In genomic region chr11:9462172-9462799, GRCh38 we compare ENCODE assay signal across 8 cellular contexts. TPM values are rescaled to one million over a fixed set of nuclear protein-coding genes. Genes with fewer than 3 reads are reported as not detected.
DNase-seq lines count a peak whose midpoint lies in the region; ATAC-seq, FAIRE-seq and TF ChIP-seq lines count a peak whose summit lies in the region.

No MANE protein-coding gene starts in this region.

- H3K36me3 ChIP-seq in GM12878 (ENCODE audit: control insufficient read depth in 2 of 2, insufficient read depth in 2 of 2, low read length in 1 of 2) (no peaks in the 10 kb centered on the region), right lobe of liver (no peaks in the 10 kb centered on the region), upper lobe of right lung (no peaks in the 10 kb centered on the region)

- in situ Hi-C loops in GM12878 (cut with MboI): no loop called here

- BruUV-seq in GM12878 (replicated peaks; lab: Mats Ljungman, UMichigan): no TSS peak

- CTCF ChIA-PET in GM12878 (lab: Yijun Ruan, JAX): interaction anchor here (0.6 to 4.2 kb wide), 4 partner anchors 21 to 548 kb away, joined by 3 to 35 read pairs (median 4); no protein-coding TSS in a partner anchor

- H3K79me2 ChIP-seq in GM12878 (ENCODE audit: control insufficient read depth, insufficient read depth, low read length): peaks cover 51% of the 10 kb centered on the region

- H3K9me3 ChIP-seq in GM12878 (replicated peaks; ENCODE audit: control insufficient read depth, insufficient read depth, low read length): no peaks in the 10 kb centered on the region
- no peaks in the 10 kb centered on the region for H3K9me3 ChIP-seq in right lobe of liver
- no peaks in the 10 kb centered on the region for H3K9me3 ChIP-seq in upper lobe of right lung

- RAD21 ChIA-PET in GM12878 (lab: Charles Lee; ENCODE audit: unreplicated experiment): interaction anchor here (0.6 to 3.7 kb wide), 6 partner anchors 13 to 499 kb away, joined by 3 to 20 read pairs (median 4); partner anchors contain the start of gene IPO7

- H3K4me3 ChIP-seq in GM12878 (peak overlapping the region; percentile 64), right lobe of liver (peak overlapping the region; percentile 75 to 78 (median 77)), upper lobe of right lung (peak overlapping the region; percentile 74)

- H3K27ac ChIP-seq in GM12878 (ENCODE audit: control insufficient read depth, insufficient read depth): peak overlapping the region; percentile 97
- H3K27ac ChIP-seq in right lobe of liver: peak overlapping the region; percentile 97 to 99 (median 99)
- peak overlapping the region; percentile 98 for H3K27ac ChIP-seq in upper lobe of right lung

- no peak for TF ChIP-seq RAD21 in GM12878 (IDR thresholded peaks at IDR 0.05; ENCODE audit: insufficient read depth, low read depth, low read length)

- H3K27me3 ChIP-seq in GM12878 (replicated peaks in 1 of 2; ENCODE audit: control insufficient read depth in 2 of 2, insufficient read depth in 2 of 2, low read length in 1 of 2): no peaks in the 10 kb centered on the region
- H3K27me3 ChIP-seq in right lobe of liver: no peaks in the 10 kb centered on the region
- H3K27me3 ChIP-seq in upper lobe of right lung: no peaks in the 10 kb centered on the region

- ATAC-seq in Right ventricle myocardium inferior (no peak), left cardiac atrium (no peak), GM12878 (no peak), right lobe of liver (no peak), upper lobe of right lung (no peak), HG03039 (IDR thresholded peaks at IDR 0.05; ENCODE audit: unreplicated experiment) (no peak)

- WGBS in GM12878 (ENCODE audit: insufficient coverage, insufficient replicate concordance, low lambda C conversion rate, missing lambda C conversion rate): 1% methylated on average over 16 of the region's 16 CpGs
- 75% methylated on average over 16 of the region's 16 CpGs for WGBS in right lobe of liver (ENCODE audit: insufficient coverage, low coverage, low lambda C conversion rate, missing lambda C conversion rate)

- TF ChIP-seq POLR2A in GM12878 (IDR thresholded peaks at IDR 0.05; ENCODE audit: low read depth, low read length) (no peak), right lobe of liver (IDR thresholded peaks at IDR 0.05) (no peak)

- no peak for TF ChIP-seq EP300 in GM12878 (IDR thresholded peaks at IDR 0.05; ENCODE audit: borderline replicate concordance in 1 of 2, control insufficient read depth in 1 of 2, low read depth in 2 of 2, low read length in 2 of 2)

- TF ChIP-seq CTCF in GM12878 (IDR thresholded peaks at IDR 0.05 in 2 of 3, conservative IDR thresholded peaks at IDR 0.05 in 1 of 3; ENCODE audit: control insufficient read depth in 2 of 3, extremely low read depth in 1 of 3, insufficient read depth in 1 of 3, low read depth in 3 of 3, low read length in 3 of 3) (no peak), right lobe of liver (IDR thresholded peaks at IDR 0.05) (no peak), upper lobe of right lung (IDR thresholded peaks at IDR 0.05) (no peak)

- peak; percentile 56 for DNase-seq in Right ventricle myocardium inferior (ENCODE audit: missing footprints)
- no peak for DNase-seq in left cardiac atrium
- DNase-seq in GM12878 (ENCODE audit: low read depth, low spot score): no peak
- peak in 1 of 3 donors; percentile 33 for DNase-seq in right lobe of liver
- peak; percentile 33 for DNase-seq in upper lobe of right lung
- no peak for DNase-seq in middle frontal gyrus (ENCODE audit: extremely low spot score, low spot score)
- no peak for DNase-seq in amygdala (lab: John Stamatoyannopoulos, UW)

- H2AFZ ChIP-seq in GM12878 (ENCODE audit: control insufficient read depth, low read depth, low read length): no peak overlapping the region

- H3K4me1 ChIP-seq in GM12878 (ENCODE audit: control insufficient read depth, insufficient read depth, low read length) (peaks cover 7% of the 10 kb centered on the region), right lobe of liver (peaks cover 0 to 16% (median 7%) of the 10 kb centered on the region in 4 donors), upper lobe of right lung (peaks cover 14% of the 10 kb centered on the region)

- no peak for FAIRE-seq in GM12878 (lab: Jason Lieb, UNC)

- H3K4me2 ChIP-seq in GM12878 (ENCODE audit: control insufficient read depth, insufficient read depth): peak overlapping the region; percentile 83

- POLR2A ChIA-PET in GM12878 (lab: Charles Lee): interaction anchor here (1.0 kb wide), 1 partner anchor 115 kb away, joined by 3 read pairs; no protein-coding TSS in a partner anchor

- H3K9ac ChIP-seq in GM12878 (ENCODE audit: control insufficient read depth, insufficient read depth, low read length): peak overlapping the region; percentile 99

- intact Hi-C loops in Right ventricle myocardium inferior (cut with DNase I) (no loop called here), left cardiac atrium (cut with DNase I) (no loop called here), GM12878 (cut with micrococcal nuclease; ENCODE audit: unreplicated experiment) (loop anchor here (2.0 to 5.0 kb wide), 3 partner anchors 111 to 285 kb away; partner anchors contain the start of gene WEE1), right lobe of liver (cut with DNase I) (no loop called here), upper lobe of right lung (cut with DNase I) (no loop called here)

- SMC1A ChIA-PET in GM12878 (lab: Charles Lee; ENCODE audit: uncharacterized antibody, unreplicated experiment): interaction anchor here (0.6 to 3.5 kb wide), 6 partner anchors 12 to 929 kb away, joined by 3 to 21 read pairs (median 3); no protein-coding TSS in a partner anchor

- H4K20me1 ChIP-seq in GM12878 (ENCODE audit: control insufficient read depth, insufficient read depth): no peaks in the 10 kb centered on the region

TF ChIP-seq in GM12878, 131 proteins besides CTCF, POLR2A, EP300 and RAD21:
- TF ChIP-seq BHLHE40 (IDR thresholded peaks at IDR 0.05; ENCODE audit: borderline replicate concordance in 1 of 2, low read depth in 2 of 2, low read length in 1 of 2): peak in 1 of 2 experiments; percentile 7; a peak in 1 of 4 replicates
- TF ChIP-seq, protein P1, sequence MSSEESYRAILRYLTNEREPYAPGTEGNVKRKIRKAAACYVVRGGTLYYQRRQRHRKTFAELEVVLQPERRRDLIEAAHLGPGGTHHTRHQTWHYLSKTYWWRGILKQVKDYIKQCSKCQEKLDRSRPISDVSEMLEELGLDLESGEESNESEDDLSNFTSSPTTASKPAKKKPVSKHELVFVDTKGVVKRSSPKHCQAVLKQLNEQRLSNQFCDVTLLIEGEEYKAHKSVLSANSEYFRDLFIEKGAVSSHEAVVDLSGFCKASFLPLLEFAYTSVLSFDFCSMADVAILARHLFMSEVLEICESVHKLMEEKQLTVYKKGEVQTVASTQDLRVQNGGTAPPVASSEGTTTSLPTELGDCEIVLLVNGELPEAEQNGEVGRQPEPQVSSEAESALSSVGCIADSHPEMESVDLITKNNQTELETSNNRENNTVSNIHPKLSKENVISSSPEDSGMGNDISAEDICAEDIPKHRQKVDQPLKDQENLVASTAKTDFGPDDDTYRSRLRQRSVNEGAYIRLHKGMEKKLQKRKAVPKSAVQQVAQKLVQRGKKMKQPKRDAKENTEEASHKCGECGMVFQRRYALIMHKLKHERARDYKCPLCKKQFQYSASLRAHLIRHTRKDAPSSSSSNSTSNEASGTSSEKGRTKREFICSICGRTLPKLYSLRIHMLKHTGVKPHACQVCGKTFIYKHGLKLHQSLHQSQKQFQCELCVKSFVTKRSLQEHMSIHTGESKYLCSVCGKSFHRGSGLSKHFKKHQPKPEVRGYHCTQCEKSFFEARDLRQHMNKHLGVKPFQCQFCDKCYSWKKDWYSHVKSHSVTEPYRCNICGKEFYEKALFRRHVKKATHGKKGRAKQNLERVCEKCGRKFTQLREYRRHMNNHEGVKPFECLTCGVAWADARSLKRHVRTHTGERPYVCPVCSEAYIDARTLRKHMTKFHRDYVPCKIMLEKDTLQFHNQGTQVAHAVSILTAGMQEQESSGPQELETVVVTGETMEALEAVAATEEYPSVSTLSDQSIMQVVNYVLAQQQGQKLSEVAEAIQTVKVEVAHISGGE (CRISPR knock-in tag; IDR thresholded peaks at IDR 0.05): no peak
- no peak for TF ChIP-seq MXI1 (IDR thresholded peaks at IDR 0.05; ENCODE audit: low read depth, low read length)
- peak; percentile 63; the same call in 1 of the 2 replicates for TF ChIP-seq ZNF217 (IDR thresholded peaks at IDR 0.05)
- TF ChIP-seq CBFB (IDR thresholded peaks at IDR 0.05; ENCODE audit: low read depth): no peak
- TF ChIP-seq JUNB (IDR thresholded peaks at IDR 0.05): no peak
TF ChIP-seq in GM12878: peak in this region for 2.

RNA-seq across cellular contexts. Expression of gene ZNF143, which starts 1.5 kb away (rescaled TPM):
- total RNA-seq in Right ventricle myocardium inferior (22.7 TPM), left cardiac atrium (10 to 100 TPM; 22.2 to 24.0 TPM), GM12878 (2014; rRNA removed) (15.3 and 20.0 TPM in 2 replicates), GM12878 (2014; rRNA removed; fragmentation: Illumina TruSeq; extraction: Trizol) (25.4 and 29.5 TPM in 2 replicates), GM12878 (2021) (18.5 and 22.1 TPM in 2 replicates), right lobe of liver (10 to 100 TPM in 2 of 6 experiments, 1 to 10 TPM in 4; 5.8 to 16.0 (median 9.5) TPM), upper lobe of right lung (29.6 TPM)
- 50.3 and 68.1 TPM in 2 replicates for total RNA-seq in GM12878 (2013; cell fraction: nucleolus; rRNA removed)
- 19.6 TPM for polyA plus RNA-seq in GM12878 (2011; ENCODE audit: low read depth)
- polyA plus RNA-seq in GM12878 (2011; rRNA removed) (33.9 and 48.7 TPM in 2 replicates), GM12878 (2014; fragmentation: Illumina TruSeq; extraction: Trizol) (20.3 and 25.0 TPM in 2 replicates), GM12878 (2014; fragmentation: Nextera tagmentation; extraction: Ambion mirVana) (10 to 100 TPM; 16.1 to 18.3 TPM), GM12878 (2014; rRNA removed) (13.6 and 16.0 TPM in 2 replicates), GM12878 (2016; fragmentation: Nextera tagmentation; extraction: Ambion mirVana) (10 to 100 TPM; 20.6 to 21.8 TPM)
- polyA plus RNA-seq in GM12878 (2011; cell fraction: cytosol; rRNA removed): 32.8 and 40.1 TPM in 2 replicates
- 24.6 and 30.6 TPM in 2 replicates for polyA plus RNA-seq in GM12878 (2011; cell fraction: nucleus; rRNA removed)
- polyA plus RNA-seq in GM12878 (2012): 13.0 and 14.9 TPM in 2 replicates
- polyA minus RNA-seq in GM12878 (2011; rRNA and poly(A)+ RNA removed): 93.2 and 153 TPM in 2 replicates
- polyA minus RNA-seq in GM12878 (2011; cell fraction: cytosol; rRNA and poly(A)+ RNA removed): 15.5 and 17.0 TPM in 2 replicates
- polyA minus RNA-seq in GM12878 (2011; cell fraction: nucleus; rRNA and poly(A)+ RNA removed): 16.8 and 29.9 TPM in 2 replicates

Comparison
In these comparisons a context has a peak if more than half of its experiments do, and no peak if none do; other contexts are left out.
1. DNase-seq: peak in Right ventricle myocardium inferior (single experiment) and upper lobe of right lung (single experiment); none in left cardiac atrium (single experiment), GM12878 (single experiment), middle frontal gyrus (single experiment) and amygdala (0 of 56).
2. Peak in every context shown above with its lines, with median percentiles within 50 percentile points of each other: H3K27ac ChIP-seq and H3K4me3 ChIP-seq.